9 cellular contexts compared by ENCODE assay signal in genomic region chr1:90964444-90965035, GRCh38.
DNase-seq lines count a peak whose midpoint lies in the region; ATAC-seq lines count a peak whose summit lies in the region.
"Had no signal": no experiment of that assay in that cellular context is flagged by ENCODE, and none has a peak within 500 bp of the region (broad histone marks: within the 10 kb centered on the region; RNA-seq: fewer than 3 reads in every experiment).

No MANE protein-coding gene starts in this region.

- H3K4me1 Mint-ChIP-seq in effector memory CD8-positive, alpha-beta T cell (ENCODE audit: low read depth in 2 of 2): peaks cover 27 to 44% of the 10 kb centered on the region in 2 donors

- no peak for ATAC-seq in effector memory CD8-positive, alpha-beta T cell (replicated peaks)
- ATAC-seq in GM21367 (IDR thresholded peaks at IDR 0.05; ENCODE audit: unreplicated experiment): no peak

- DNase-seq in NCI-H2196 (lab: John Stamatoyannopoulos, UW; ENCODE audit: unreplicated experiment) (peak; percentile 35), NCI-H2196 treated with DMSO at 0.1 percent for 48 hours (lab: John Stamatoyannopoulos, UW; ENCODE audit: unreplicated experiment) (no peak), NCI-H2227 treated with DMSO at 0.1 percent for 48 hours (lab: John Stamatoyannopoulos, UW) (peak; percentile 15), putamen (ENCODE audit: low spot score) (peak; percentile 11), HPDE6-E6E7 (ENCODE audit: extremely low spot score) (no peak)
- DNase-seq in effector memory CD8-positive, alpha-beta T cell: no peak
- DNase-seq in activated naive CD4-positive, alpha-beta T cell treated with Interleukin-2 at 50 U/mL for 16 hours: no peak

- H3K36me3 Mint-ChIP-seq in effector memory CD8-positive, alpha-beta T cell (ENCODE audit: insufficient read depth): peaks cover 5% of the 10 kb centered on the region

- H3K27ac Mint-ChIP-seq in effector memory CD8-positive, alpha-beta T cell: peak overlapping the region; percentile 35 to 51
- H3K27ac Mint-ChIP-seq: T-helper 1 cell treated with Interleukin-12 subunit alpha and Interleukin-12 subunit beta and Interleukin-4 antibody, amounts not matched to agents 30 μg/mL and 1 μg/mL, for 36 hours had no signal

- H3K9me3 Mint-ChIP-seq in effector memory CD8-positive, alpha-beta T cell: no peaks in the 10 kb centered on the region
- H3K9me3 Mint-ChIP-seq: T-helper 1 cell treated with Interleukin-12 subunit alpha and Interleukin-12 subunit beta and Interleukin-4 antibody, amounts not matched to agents 30 μg/mL and 1 μg/mL, for 36 hours had no signal

- H3K27me3 Mint-ChIP-seq in effector memory CD8-positive, alpha-beta T cell: no peaks in the 10 kb centered on the region

- no peak overlapping the region for H3K4me3 Mint-ChIP-seq in effector memory CD8-positive, alpha-beta T cell
- H3K4me3 Mint-ChIP-seq: T-helper 1 cell treated with Interleukin-12 subunit alpha and Interleukin-12 subunit beta and Interleukin-4 antibody, amounts not matched to agents 30 μg/mL and 1 μg/mL, for 36 hours had no signal

Comparison
In these comparisons a context has a peak if more than half of its experiments do, and no peak if none do; other contexts are left out.
1. DNase-seq: peak in NCI-H2196 (single experiment), NCI-H2227 treated with DMSO at 0.1 percent for 48 hours (single experiment) and putamen (single experiment); none in NCI-H2196 treated with DMSO at 0.1 percent for 48 hours (single experiment), effector memory CD8-positive, alpha-beta T cell (0 of 3), activated naive CD4-positive, alpha-beta T cell treated with Interleukin-2 at 50 U/mL for 16 hours (single experiment) and HPDE6-E6E7 (single experiment).